11 cellular contexts compared by ENCODE assay signal in the genomic region with DNA sequence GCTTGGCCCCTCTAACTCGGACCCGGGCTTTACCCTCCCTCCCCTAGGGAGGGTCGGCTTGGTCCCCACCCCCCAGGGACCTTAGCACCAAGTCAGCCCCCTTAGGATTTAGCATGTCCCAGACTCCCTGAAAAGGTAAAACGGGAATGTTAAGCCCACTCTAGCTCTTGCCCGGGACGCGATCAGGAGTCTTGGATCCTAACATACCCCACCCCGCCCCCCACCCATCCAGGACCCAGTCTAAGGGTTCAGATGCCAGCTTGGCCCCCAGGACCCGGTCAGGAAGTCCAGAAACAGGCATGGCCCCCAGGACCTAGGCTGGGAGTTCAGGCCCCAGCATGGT. TPM values are rescaled to one million over a fixed set of nuclear protein-coding genes. Genes with fewer than 3 reads are reported as not detected.
DNase-seq lines count a peak whose midpoint lies in the region; ATAC-seq and TF ChIP-seq lines count a peak whose summit lies in the region.
"Had no signal": no experiment of that assay in that cellular context is flagged by ENCODE, and none has a peak within 500 bp of the region (broad histone marks: within the 10 kb centered on the region; RNA-seq: fewer than 3 reads in every experiment).

No MANE protein-coding gene starts in this region.

- H3K9ac ChIP-seq in mammary epithelial cell (ENCODE audit: insufficient read depth, low read length): no peak overlapping the region

- BruUV-seq in mammary epithelial cell (replicated peaks; lab: Mats Ljungman, UMichigan): no TSS peak

- no peaks in the 10 kb centered on the region for H3K9me3 Mint-ChIP-seq in memory B cell
- H3K9me3 Mint-ChIP-seq: activated naive CD4-positive, alpha-beta T cell treated with anti-CD3 and anti-CD28 coated beads, Interleukin-2, amount 50 U/mL, for 24 hours had no signal

- intact Hi-C loops in mammary epithelial cell (cut with micrococcal nuclease): loop anchor here (5.0 kb wide), 1 partner anchor 39 kb away; no protein-coding TSS in a partner anchor
- intact Hi-C loops in thyroid gland (cut with DNase I): loop anchor here (5.0 kb wide), 1 partner anchor 54 kb away; the partner anchor contains the start of genes ODAD3 and PRKCSH

- no peaks in the 10 kb centered on the region for H3K36me3 Mint-ChIP-seq in memory B cell

- H3K4me3 ChIP-seq in mammary epithelial cell (replicated peaks in 1 of 3; ENCODE audit: insufficient read depth in 1 of 3, low read depth in 2 of 3, low read length in 3 of 3) (no peak overlapping the region), thyroid gland (replicated peaks in 1 of 3) (peak overlapping the region in 2 of 3 donors; percentile 5 to 34)

- peaks cover 27% of the 10 kb centered on the region for H3K4me1 ChIP-seq in mammary epithelial cell (ENCODE audit: insufficient read depth, low read length)
- H3K4me1 ChIP-seq in thyroid gland: peaks cover 16 to 44% of the 10 kb centered on the region in 2 donors

- H3K27me3 Mint-ChIP-seq in memory B cell: no peaks in the 10 kb centered on the region

- TF ChIP-seq POLR2A in thyroid gland (IDR thresholded peaks at IDR 0.05): no peak

- in situ Hi-C loops in mammary epithelial cell (cut with MboI; ENCODE audit: low sequenced_read_pairs in 2 of 2) (no loop called here), G401 (cut with HindIII; ENCODE audit: low sequenced_read_pairs) (no loop called here)

- H3K9me3 ChIP-seq in mammary epithelial cell (replicated peaks; ENCODE audit: insufficient read depth, low read length) (no peaks in the 10 kb centered on the region), thyroid gland (no peaks in the 10 kb centered on the region)

- H2AFZ ChIP-seq in mammary epithelial cell (ENCODE audit: low read depth, low read length): peak overlapping the region; percentile 46

- H3K27me3 ChIP-seq in mammary epithelial cell (ENCODE audit: insufficient read depth, low read length): no peaks in the 10 kb centered on the region
- no peaks in the 10 kb centered on the region for H3K27me3 ChIP-seq in thyroid gland

- H3K27ac ChIP-seq in mammary epithelial cell (ENCODE audit: insufficient read depth, low read depth, low read length) (no peak overlapping the region), thyroid gland (peak overlapping the region; percentile 57 to 82 (median 78))

- H3K36me3 ChIP-seq in mammary epithelial cell (ENCODE audit: insufficient read depth, low read length): no peaks in the 10 kb centered on the region
- H3K36me3 ChIP-seq in thyroid gland: no peaks in the 10 kb centered on the region

- peak overlapping the region; percentile 81 for H3K4me3 Mint-ChIP-seq in memory B cell

- DNase-seq in NCI-H1417 (lab: John Stamatoyannopoulos, UW) (peak in 2 of 3 experiments; percentile 66 to 76), NCI-H1417 treated with DMSO at 0.1 percent for 48 hours (lab: John Stamatoyannopoulos, UW) (no peak), mammary epithelial cell (no peak), memory B cell (ENCODE audit: low spot score in 2 of 2) (no peak), thyroid gland (no peak), G401 (ENCODE audit: low spot score) (no peak)
- DNase-seq: kidney glomerular epithelial cell had no signal

- no peaks in the 10 kb centered on the region for H3K79me2 ChIP-seq in mammary epithelial cell (ENCODE audit: insufficient read depth, low read length)

- CTCF ChIA-PET in mammary epithelial cell (lab: Charles Lee; ENCODE audit: low non-redundant PET): interaction anchor here (0.8 kb wide), 1 partner anchor 111 kb away, joined by 6 read pairs; no protein-coding TSS in a partner anchor

- H3K27ac Mint-ChIP-seq in memory B cell: peak overlapping the region; percentile 65
- H3K27ac Mint-ChIP-seq: activated naive CD4-positive, alpha-beta T cell treated with anti-CD3 and anti-CD28 coated beads, Interleukin-2, amount 50 U/mL, for 24 hours had no signal

- dilution Hi-C loops in mammary epithelial cell (cut with HindIII; ENCODE audit: low sequenced_read_pairs): loop anchor here (5.0 kb wide), 2 partner anchors 59 to 86 kb away; partner anchors contain the start of gene TSPAN16

- H3K4me1 Mint-ChIP-seq in memory B cell: peaks cover 31% of the 10 kb centered on the region

- no CpG with 5 or more reads among the region's 9 CpGs for WGBS in mammary epithelial cell (ENCODE audit: low coverage, missing lambda C conversion rate)
- 0% methylated on average over 4 to 6 of the region's 9 CpGs for WGBS in thyroid gland, 2 donors

- peak overlapping the region; percentile 39 for H3K4me2 ChIP-seq in mammary epithelial cell (ENCODE audit: insufficient read depth, low read depth, low read length)

- ATAC-seq in memory B cell (ENCODE audit: low read depth) (no peak), HG03469 (IDR thresholded peaks at IDR 0.05; ENCODE audit: unreplicated experiment) (no peak), HG03196 (IDR thresholded peaks at IDR 0.05; ENCODE audit: unreplicated experiment) (no peak)

- H4K20me1 ChIP-seq in mammary epithelial cell (ENCODE audit: insufficient read depth, low read length): no peaks in the 10 kb centered on the region

- no peak for TF ChIP-seq CTCF in mammary epithelial cell (conservative IDR thresholded peaks at IDR 0.05 in 1 of 2, IDR thresholded peaks at IDR 0.05 in 1 of 2; ENCODE audit: extremely low read depth in 1 of 2, insufficient read depth in 1 of 2, low read depth in 1 of 2, low read length in 2 of 2)
- no peak for TF ChIP-seq CTCF in thyroid gland (IDR thresholded peaks at IDR 0.05)

RNA-seq across cellular contexts. Expression of gene EPOR, which starts 0.4 kb away (rescaled TPM):
- 1 to 10 TPM in 1 of 2 donors, not detected in 1; 1.8 TPM for total RNA-seq in mammary epithelial cell
- 1.3 TPM for polyA plus RNA-seq in mammary epithelial cell
- 5.2 TPM for polyA minus RNA-seq in mammary epithelial cell
- 10 to 100 TPM; 16.8 to 48.0 (median 31.3) TPM for total RNA-seq in thyroid gland
- 20.3 and 20.9 TPM in 2 replicates for total RNA-seq in G401 (2014; rRNA removed; shearing (Covaris generic))

RNA-seq across cellular contexts. Expression of gene SWSAP1, which starts 9.2 kb away (rescaled TPM):
- 1 to 10 TPM in 1 of 2 donors, under 1 TPM in 1; 0.67 to 2.3 TPM for total RNA-seq in mammary epithelial cell
- 1.8 TPM for polyA plus RNA-seq in mammary epithelial cell
- 1.2 TPM for polyA minus RNA-seq in mammary epithelial cell
- total RNA-seq in thyroid gland: 1 to 10 TPM; 2.3 to 4.3 (median 3.4) TPM
- total RNA-seq in G401 (2014; rRNA removed; shearing (Covaris generic)): 6.2 and 6.3 TPM in 2 replicates

RNA-seq across cellular contexts. Expression of gene PLPPR2, which starts 28.4 kb away (rescaled TPM):
- total RNA-seq in mammary epithelial cell (10 to 100 TPM in 1 of 2 donors, 1 to 10 TPM in 1; 5.0 to 25.2 TPM), thyroid gland (10 to 100 TPM in 1 of 4 donors, 1 to 10 TPM in 3; 6.0 to 18.4 (median 8.9) TPM)
- 8.5 TPM for polyA plus RNA-seq in mammary epithelial cell
- 8.4 TPM for polyA minus RNA-seq in mammary epithelial cell
- 8.1 and 11.5 TPM in 2 replicates for total RNA-seq in G401 (2014; rRNA removed; shearing (Covaris generic))

RNA-seq across cellular contexts. Expression of gene RGL3, which starts 35.4 kb away (rescaled TPM):
- total RNA-seq in mammary epithelial cell (1 to 10 TPM in 1 of 2 donors, under 1 TPM in 1; 0.24 to 1.8 TPM), thyroid gland (100 to 1,000 TPM in 2 of 4 donors, 10 to 100 TPM in 2; 63.4 to 136 (median 101) TPM)
- 0.20 TPM for polyA plus RNA-seq in mammary epithelial cell
- polyA minus RNA-seq in mammary epithelial cell: not detected
- not detected in 2 replicates for total RNA-seq in G401 (2014; rRNA removed; shearing (Covaris generic))
- total RNA-seq: T-helper 2 cell treated with Interferon-gamma antibody and Interleukin-4, amounts not matched to agents 100 ng/mL and 5 ng/mL, for 36 hours had no signal

RNA-seq across cellular contexts. Expression of gene CCDC159, which starts 37.4 kb away (rescaled TPM):
- 10 to 100 TPM in 1 of 2 donors, 1 to 10 TPM in 1; 4.0 to 10.9 TPM for total RNA-seq in mammary epithelial cell
- 6.0 TPM for polyA plus RNA-seq in mammary epithelial cell
- not detected for polyA minus RNA-seq in mammary epithelial cell
- 10 to 100 TPM; 27.0 to 36.9 (median 34.5) TPM for total RNA-seq in thyroid gland
- total RNA-seq in G401 (2014; rRNA removed; shearing (Covaris generic)): 2.6 TPM in 2 replicates

Comparison
In these comparisons a context has a peak if more than half of its experiments do, and no peak if none do; other contexts are left out.
1. DNase-seq: peak in NCI-H1417 (2 of 3); none in NCI-H1417 treated with DMSO at 0.1 percent for 48 hours (single experiment), mammary epithelial cell (single experiment), memory B cell (0 of 2), thyroid gland (0 of 2) and G401 (single experiment).
2. H3K4me3 ChIP-seq: peak in thyroid gland (2 of 3); none in mammary epithelial cell (0 of 3).